ENCODE assay signal across 8 cellular contexts in the genomic region with DNA sequence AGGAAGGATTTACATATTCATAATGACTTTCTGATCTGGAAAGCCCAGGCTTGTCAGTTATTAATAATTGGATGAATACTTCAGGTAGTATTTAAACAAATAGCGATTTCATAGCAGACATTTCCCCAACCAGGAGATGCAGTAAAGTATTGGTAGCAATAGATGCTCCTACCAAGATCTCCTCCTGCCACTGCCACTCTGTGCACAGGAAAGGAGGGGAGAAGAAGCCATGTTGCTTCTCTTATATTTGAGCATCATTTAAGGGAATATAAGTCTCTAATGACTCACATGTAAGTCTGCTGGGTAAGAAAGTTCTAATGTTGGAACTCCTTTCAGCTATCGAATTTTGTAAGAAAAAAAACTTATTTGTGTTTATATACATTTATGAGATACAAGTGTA. TPM values are rescaled to one million over a fixed set of nuclear protein-coding genes. Genes with fewer than 3 reads are reported as not detected.
DNase-seq lines count a peak whose midpoint lies in the region; ATAC-seq and TF ChIP-seq lines count a peak whose summit lies in the region.

No MANE protein-coding gene starts in this region.

- TF ChIP-seq EP300 in ovary (IDR thresholded peaks at IDR 0.05) = no peak

- peaks cover 24% of the 10 kb centered on the region for H3K4me1 ChIP-seq in MM.1S (ENCODE audit: low read length)
- H3K4me1 ChIP-seq in ovary (ENCODE audit: insufficient read depth) = peaks cover 15% of the 10 kb centered on the region

- H3K36me3 ChIP-seq in MM.1S (replicated peaks; ENCODE audit: insufficient read depth, low read length) (peaks cover 8% of the 10 kb centered on the region), ovary (no peaks in the 10 kb centered on the region)

- 39 to 47% (median 41%) methylated on average over 2 of the region's 2 CpGs for WGBS in ovary, 3 donors
- 24 to 42% methylated on average over 2 of the region's 2 CpGs for WGBS in lower leg skin, 2 donors

- no peaks in the 10 kb centered on the region for H4K20me1 ChIP-seq in MM.1S (ENCODE audit: insufficient read depth, low read length)

- peak overlapping the region; percentile 74 for H3K4me3 ChIP-seq in MM.1S (ENCODE audit: low read length)
- H3K4me3 ChIP-seq in coronary artery = peak overlapping the region; percentile 76
- peak overlapping the region; percentile 44 for H3K4me3 ChIP-seq in ovary
- no peak overlapping the region for H3K4me3 ChIP-seq in lower leg skin (ENCODE audit: low read depth, poor library complexity, severe bottlenecking)

- DNase-seq in CD4-positive, alpha-beta T cell = peak in 1 of 10 experiments; percentile 22
- DNase-seq in MM.1S (peak; percentile 30), coronary artery (ENCODE audit: low spot score) (no peak), ovary (no peak), NCI-H1105 treated with DMSO at 0.1 percent for 48 hours (lab: John Stamatoyannopoulos, UW) (no peak), lower leg skin (ENCODE audit: low spot score in 2 of 2) (no peak), hepatic stellate cell (ENCODE audit: low spot score) (no peak)

- peaks cover 61% of the 10 kb centered on the region for H3K4me1 Mint-ChIP-seq in CD4-positive, alpha-beta T cell (ENCODE audit: low read depth)

- peaks cover 45% of the 10 kb centered on the region for H3K79me2 ChIP-seq in MM.1S (ENCODE audit: low read length)

- peaks cover 33% of the 10 kb centered on the region for H3K36me3 Mint-ChIP-seq in CD4-positive, alpha-beta T cell (ENCODE audit: low read depth)

- H3K27ac Mint-ChIP-seq in CD4-positive, alpha-beta T cell = peak overlapping the region; percentile 96

- H3F3A ChIP-seq in MM.1S (ENCODE audit: insufficient read depth, low read length) = peaks cover 31% of the 10 kb centered on the region

- CTCF ChIA-PET in CD4-positive, alpha-beta T cell (lab: Charles Lee) = interaction anchor here (1.0 to 1.7 kb wide), 2 partner anchors 11 to 59 kb away, joined by 3 to 6 read pairs; no protein-coding TSS in a partner anchor

- no peaks in the 10 kb centered on the region for H3K9me3 Mint-ChIP-seq in CD4-positive, alpha-beta T cell

- peak overlapping the region; percentile 54 for H2AFZ ChIP-seq in MM.1S (ENCODE audit: low read length)

- H3K9me3 ChIP-seq in CD4-positive, alpha-beta T cell (ENCODE audit: control insufficient read depth, low read length) = no peaks in the 10 kb centered on the region
- no peaks in the 10 kb centered on the region for H3K9me3 ChIP-seq in MM.1S (replicated peaks; ENCODE audit: insufficient read depth, low read length)
- H3K9me3 ChIP-seq in ovary = no peaks in the 10 kb centered on the region

- H3K27me3 Mint-ChIP-seq in CD4-positive, alpha-beta T cell = no peaks in the 10 kb centered on the region

- no peak for TF ChIP-seq POLR2A in ovary (IDR thresholded peaks at IDR 0.05)
- TF ChIP-seq POLR2A in lower leg skin (IDR thresholded peaks at IDR 0.05) = no peak

- no peaks in the 10 kb centered on the region for H3K9me2 ChIP-seq in MM.1S (replicated peaks; ENCODE audit: insufficient read depth, low read length)

- peak; percentile 19 for ATAC-seq in CD4-positive, alpha-beta T cell (ENCODE audit: poor library complexity)
- no peak for ATAC-seq in GM18519 (IDR thresholded peaks at IDR 0.05; ENCODE audit: low FRiP score, unreplicated experiment)

- peak overlapping the region; percentile 57 for H3K4me2 ChIP-seq in MM.1S (ENCODE audit: low read depth, low read length)

- no peaks in the 10 kb centered on the region for H3K27me3 ChIP-seq in CD4-positive, alpha-beta T cell (ENCODE audit: control insufficient read depth, insufficient read depth, low read length)
- H3K27me3 ChIP-seq in MM.1S (replicated peaks; ENCODE audit: insufficient read depth, low read length) = no peaks in the 10 kb centered on the region
- H3K27me3 ChIP-seq in ovary = no peaks in the 10 kb centered on the region

- peak overlapping the region; percentile 74 for H3K9ac ChIP-seq in MM.1S (ENCODE audit: low read length)

- no peak for TF ChIP-seq CTCF in CD4-positive, alpha-beta T cell (IDR thresholded peaks at IDR 0.05)
- no peak for TF ChIP-seq CTCF in MM.1S (IDR thresholded peaks at IDR 0.05; ENCODE audit: low read length)
- TF ChIP-seq CTCF in coronary artery (IDR thresholded peaks at IDR 0.05) = no peak
- TF ChIP-seq CTCF in ovary (IDR thresholded peaks at IDR 0.05) = no peak
- no peak for TF ChIP-seq CTCF in lower leg skin (IDR thresholded peaks at IDR 0.05)

- intact Hi-C loops in CD4-positive, alpha-beta T cell (cut with DNase I, micrococcal nuclease) = loop anchor here (5.0 to 10.0 kb wide), 2 partner anchors 68 to 1014 kb away; partner anchors contain the start of genes AIM2 (in 1 of the 2) and KIRREL1 (in 1 of the 2)
- intact Hi-C loops in ovary (cut with DNase I) = no loop called here
- intact Hi-C loops in lower leg skin (cut with DNase I; ENCODE audit: low total_unique reads) = no loop called here

- peak overlapping the region; percentile 92 for H3K27ac ChIP-seq in CD4-positive, alpha-beta T cell (ENCODE audit: low read depth, low read length)
- H3K27ac ChIP-seq in MM.1S (ENCODE audit: low read length) (peak overlapping the region; percentile 76; the same call in 1 of the 2 replicates), coronary artery (peak overlapping the region; percentile 90 to 94), ovary (peak overlapping the region; percentile 15 to 76)

- H3K4me3 Mint-ChIP-seq in CD4-positive, alpha-beta T cell = peak overlapping the region; percentile 98

- POLR2A ChIA-PET in CD4-positive, alpha-beta T cell (lab: Charles Lee) = interaction anchor here (0.8 to 3.1 kb wide), 9 partner anchors 11 to 888 kb away, joined by 3 to 29 read pairs (median 4); partner anchors contain the start of gene AIM2

RNA-seq across cellular contexts. Expression of gene IFI16, which starts 0.4 kb away (rescaled TPM):
- 10 to 100 TPM; 36.9 to 37.6 TPM for total RNA-seq in CD4-positive, alpha-beta T cell
- total RNA-seq in ovary = 100 to 1,000 TPM in 2 of 7 donors, 10 to 100 TPM in 5; 73.1 to 124 (median 87.2) TPM
- polyA plus RNA-seq in ovary = 100 to 1,000 TPM; 121 to 184 TPM
- 10 to 100 TPM; 47.0 to 72.0 (median 50.8) TPM for total RNA-seq in lower leg skin

Comparison
In these comparisons a context has a peak if more than half of its experiments do, and no peak if none do; other contexts are left out.
1. intact Hi-C loops: an anchor here in CD4-positive, alpha-beta T cell (5.0 to 10.0 kb wide); none called in ovary and lower leg skin.